ENCODE assay signal across 20 cellular contexts in genomic region chr15:95693917-95694316, GRCh38.
DNase-seq lines count a peak whose midpoint lies in the region; ATAC-seq, FAIRE-seq and TF ChIP-seq lines count a peak whose summit lies in the region.
"Had no signal": no experiment of that assay in that cellular context is flagged by ENCODE, and none has a peak within 500 bp of the region (broad histone marks: within the 10 kb centered on the region; RNA-seq: fewer than 3 reads in every experiment).

No MANE protein-coding gene starts in this region.

- no peaks in the 10 kb centered on the region for H3K36me3 ChIP-seq in HEK293 (ENCODE audit: control insufficient read depth in 2 of 2, insufficient read depth in 1 of 2, low read length in 2 of 2)
- no peaks in the 10 kb centered on the region for H3K36me3 ChIP-seq in adipocyte (ENCODE audit: control insufficient read depth, insufficient read depth, low read length, severe bottlenecking)
- no peaks in the 10 kb centered on the region for H3K36me3 ChIP-seq in endothelial cell of umbilical vein (ENCODE audit: control insufficient read depth in 2 of 2, extremely low read depth in 1 of 2, insufficient read depth in 2 of 2, low read length in 2 of 2)
- no peaks in the 10 kb centered on the region for H3K36me3 ChIP-seq in brain microvascular endothelial cell (replicated peaks)

- dilution Hi-C loops in endothelial cell of umbilical vein (cut with MboI; ENCODE audit: extremely low pct_ligation_motif_present, low sequenced_read_pairs) = no loop called here

- CTCF ChIA-PET in HEK293 (lab: Yijun Ruan, JAX) (interaction anchor here (0.6 kb wide), 1 partner anchor 778 kb away, joined by 3 read pairs; no protein-coding TSS in a partner anchor), endothelial cell of umbilical vein (lab: Charles Lee) (no interaction called here)
- CTCF ChIA-PET in activated CD8-positive, alpha-beta memory T cell treated with anti-CD3 and anti-CD28 coated beads, Interleukin-2, amount 10 ng/mL, durations not matched to agents 7 days and 5 days (lab: Charles Lee) = no interaction called here

- H3K9me3 Mint-ChIP-seq in activated CD8-positive, alpha-beta memory T cell treated with anti-CD3 and anti-CD28 coated beads, Interleukin-2, amount 10 ng/mL, durations not matched to agents 7 days and 5 days (ENCODE audit: low read depth) = peaks cover 10% of the 10 kb centered on the region

- no peak overlapping the region for H3K27ac Mint-ChIP-seq in activated CD8-positive, alpha-beta memory T cell treated with anti-CD3 and anti-CD28 coated beads, Interleukin-2, amount 10 ng/mL, durations not matched to agents 7 days and 5 days
- H3K27ac Mint-ChIP-seq: CD4-positive, alpha-beta T cell had no signal

- no peaks in the 10 kb centered on the region for H3K27me3 Mint-ChIP-seq in activated CD8-positive, alpha-beta memory T cell treated with anti-CD3 and anti-CD28 coated beads, Interleukin-2, amount 10 ng/mL, durations not matched to agents 7 days and 5 days
- H3K27me3 Mint-ChIP-seq: CD4-positive, alpha-beta T cell had no signal

- H3K4me2 ChIP-seq in endothelial cell of umbilical vein (ENCODE audit: insufficient read depth, low read length) = no peak overlapping the region
- H3K4me2 ChIP-seq: PC-9 had no signal

- POLR2A ChIA-PET in HEK293 (lab: Yijun Ruan, JAX) (no interaction called here), endothelial cell of umbilical vein (lab: Charles Lee) (no interaction called here)

- H3K4me3 ChIP-seq in HEK293 (ENCODE audit: low read depth, low read length) (no peak overlapping the region), adipocyte (ENCODE audit: low read length) (peak overlapping the region; percentile 31), endothelial cell of umbilical vein (replicated peaks in 1 of 3; ENCODE audit: insufficient read depth in 1 of 3, low read depth in 1 of 3, low read length in 3 of 3) (no peak overlapping the region), brain microvascular endothelial cell (ENCODE audit: low read depth, low read length) (no peak overlapping the region)
- H3K4me3 ChIP-seq: PC-9 had no signal

- H3K27ac ChIP-seq in HEK293 (ENCODE audit: extremely low read depth, low read depth, low read length) (no peak overlapping the region), endothelial cell of umbilical vein (ENCODE audit: insufficient read depth, low read depth, low read length) (no peak overlapping the region), brain microvascular endothelial cell (no peak overlapping the region)
- H3K27ac ChIP-seq: PC-9, RWPE1 had no signal

- H3K9me1 ChIP-seq in endothelial cell of umbilical vein (replicated peaks; ENCODE audit: control insufficient read depth, extremely low read depth, insufficient read depth, low read length) = no peaks in the 10 kb centered on the region

- H3K4me1 ChIP-seq in HEK293 (ENCODE audit: control insufficient read depth, insufficient read depth, low read length) (no peaks in the 10 kb centered on the region), adipocyte (ENCODE audit: control insufficient read depth, insufficient read depth, low read length) (no peaks in the 10 kb centered on the region), endothelial cell of umbilical vein (ENCODE audit: control insufficient read depth, extremely low read depth, insufficient read depth, low read length) (no peaks in the 10 kb centered on the region)

- H3K9ac ChIP-seq in adipocyte (ENCODE audit: low read length) = no peak overlapping the region
- no peak overlapping the region for H3K9ac ChIP-seq in endothelial cell of umbilical vein (replicated peaks; ENCODE audit: extremely low read depth, insufficient read depth, low read length)

- no peak for FAIRE-seq in endothelial cell of umbilical vein (lab: Jason Lieb, UNC)
- FAIRE-seq in GM12892 (lab: Jason Lieb, UNC) = no peak
- FAIRE-seq: HTR-8/SVneo had no signal

- H3K36me3 Mint-ChIP-seq in activated CD8-positive, alpha-beta memory T cell treated with anti-CD3 and anti-CD28 coated beads, Interleukin-2, amount 10 ng/mL, durations not matched to agents 7 days and 5 days = no peaks in the 10 kb centered on the region

- intact Hi-C loops in endothelial cell of umbilical vein (cut with micrococcal nuclease) = no loop called here

- ATAC-seq in activated CD8-positive, alpha-beta memory T cell treated with anti-CD3 and anti-CD28 coated beads, Interleukin-2, amount 10 ng/mL, durations not matched to agents 7 days and 5 days = no peak
- ATAC-seq: SK-N-SH treated with all-trans-retinoic acid at 6 μM for 48 hours had no signal

- H3K27me3 ChIP-seq in adipocyte (replicated peaks; ENCODE audit: control insufficient read depth, insufficient read depth, low read length) (no peaks in the 10 kb centered on the region), endothelial cell of umbilical vein (ENCODE audit: control insufficient read depth in 2 of 2, insufficient read depth in 2 of 2, low read length in 2 of 2) (no peaks in the 10 kb centered on the region), brain microvascular endothelial cell (replicated peaks) (no peaks in the 10 kb centered on the region)

- H2AFZ ChIP-seq in endothelial cell of umbilical vein (ENCODE audit: low read depth, low read length) = no peak overlapping the region
- H2AFZ ChIP-seq: PC-9 had no signal

- BruUV-seq in endothelial cell of umbilical vein (replicated peaks; lab: Mats Ljungman, UMichigan) = no TSS peak

- H3K79me2 ChIP-seq in endothelial cell of umbilical vein (ENCODE audit: control insufficient read depth, insufficient read depth, low read length) = no peaks in the 10 kb centered on the region

- TF ChIP-seq CTCF in HEK293 (tag by site-specific recombination; IDR thresholded peaks at IDR 0.05) (no peak), endothelial cell of umbilical vein (IDR thresholded peaks at IDR 0.05; ENCODE audit: extremely low read depth in 1 of 2, insufficient read depth in 1 of 2, low read depth in 1 of 2, low read length in 2 of 2) (no peak), brain microvascular endothelial cell (IDR thresholded peaks at IDR 0.05; ENCODE audit: low read depth, low read length, missing control alignments) (no peak)

- in situ Hi-C loops in ACHN (cut with HindIII; ENCODE audit: low pct_ligation_motif_present, low pct_unique_long_range_greater_than_20kb, low sequenced_read_pairs) = no loop called here
- in situ Hi-C loops in brain microvascular endothelial cell (cut with HindIII; ENCODE audit: low pct_ligation_motif_present, low sequenced_read_pairs) = no loop called here

- H3K9me3 ChIP-seq in HEK293 (ENCODE audit: control insufficient read depth, insufficient read depth, low read depth, low read length) (no peaks in the 10 kb centered on the region), adipocyte (ENCODE audit: control insufficient read depth, low read length) (peaks cover 62% of the 10 kb centered on the region), endothelial cell of umbilical vein (replicated peaks; ENCODE audit: control insufficient read depth, insufficient read depth, low read length) (no peaks in the 10 kb centered on the region)

- H3K4me1 Mint-ChIP-seq in activated CD8-positive, alpha-beta memory T cell treated with anti-CD3 and anti-CD28 coated beads, Interleukin-2, amount 10 ng/mL, durations not matched to agents 7 days and 5 days = peaks cover 10% of the 10 kb centered on the region

- TF ChIP-seq POLR2A in endothelial cell of umbilical vein (IDR thresholded peaks at IDR 0.05; ENCODE audit: low read depth, low read length) (no peak), GM12892 (IDR thresholded peaks at IDR 0.05; ENCODE audit: low read depth, low read length) (no peak)

- H3K4me3 Mint-ChIP-seq in activated CD8-positive, alpha-beta memory T cell treated with anti-CD3 and anti-CD28 coated beads, Interleukin-2, amount 10 ng/mL, durations not matched to agents 7 days and 5 days = no peak overlapping the region
- H3K4me3 Mint-ChIP-seq: CD4-positive, alpha-beta T cell had no signal

- peak; percentile 17 for DNase-seq in ACHN
- DNase-seq in adipocyte (ENCODE audit: low read depth) = peak; percentile 17
- DNase-seq in endothelial cell of umbilical vein (ENCODE audit: low read depth, low spot score) = peak; percentile 10
- DNase-seq in activated CD8-positive, alpha-beta memory T cell treated with anti-CD3 and anti-CD28 coated beads, Interleukin-2, amount 10 ng/mL, durations not matched to agents 7 days and 5 days = no peak
- DNase-seq in brain microvascular endothelial cell = no peak
- no peak for DNase-seq in GM12892 (ENCODE audit: insufficient read length)
- no peak for DNase-seq in NCI-H446 (lab: John Stamatoyannopoulos, UW)
- DNase-seq: Calu3; CD4-positive, alpha-beta T cell; H7; NCI-H1694 treated with DMSO at 0.1 percent for 48 hours; NCI-H2107; NCI-H510A treated with DMSO at 0.1 percent for 48 hours; NCI-H774; PC-9; SIG-M5 had no signal

- H4K20me1 ChIP-seq in endothelial cell of umbilical vein (replicated peaks; ENCODE audit: control insufficient read depth, extremely low read depth, insufficient read depth, low read length) = no peaks in the 10 kb centered on the region

TF ChIP-seq in HEK293, 187 proteins besides CTCF, POLR2A, EP300 and RAD21 (continues in another document):
- TF ChIP-seq MZF1 (tag by site-specific recombination; IDR thresholded peaks at IDR 0.05; ENCODE audit: borderline replicate concordance) (no peak), ZNF843 (tag by site-specific recombination; IDR thresholded peaks at IDR 0.05) (no peak), KLF1 (tag by site-specific recombination; IDR thresholded peaks at IDR 0.05) (no peak)

TF ChIP-seq in endothelial cell of umbilical vein, 7 proteins besides CTCF, POLR2A, EP300 and RAD21:
- TF ChIP-seq MYC (IDR thresholded peaks at IDR 0.05; ENCODE audit: low read depth, low read length) (no peak), EZH2 (IDR thresholded peaks at IDR 0.05; ENCODE audit: borderline replicate concordance, low read depth, low read length, severe bottlenecking) (no peak), FOS (IDR thresholded peaks at IDR 0.05; ENCODE audit: borderline replicate concordance, insufficient read depth, low read length) (no peak), GATA2 (IDR thresholded peaks at IDR 0.05; ENCODE audit: insufficient read depth, insufficient read length, low read depth, low read length) (no peak), POLR2AphosphoS5 (IDR thresholded peaks at IDR 0.05; ENCODE audit: insufficient read depth, low read depth, low read length) (no peak), MAX (IDR thresholded peaks at IDR 0.05; ENCODE audit: insufficient read depth, insufficient read length) (no peak), JUN (IDR thresholded peaks at IDR 0.05; ENCODE audit: borderline replicate concordance, insufficient read depth, insufficient read length, low read depth) (no peak)

Comparison
In these comparisons a context has a peak if more than half of its experiments do, and no peak if none do; other contexts are left out.
1. DNase-seq: peak in ACHN (single experiment), adipocyte (single experiment) and endothelial cell of umbilical vein (single experiment); none in activated CD8-positive, alpha-beta memory T cell treated with anti-CD3 and anti-CD28 coated beads, Interleukin-2, amount 10 ng/mL, durations not matched to agents 7 days and 5 days (single experiment), brain microvascular endothelial cell (single experiment), GM12892 (single experiment) and NCI-H446 (0 of 2).